ENCODE assay signal across 15 cellular contexts in the genomic region with DNA sequence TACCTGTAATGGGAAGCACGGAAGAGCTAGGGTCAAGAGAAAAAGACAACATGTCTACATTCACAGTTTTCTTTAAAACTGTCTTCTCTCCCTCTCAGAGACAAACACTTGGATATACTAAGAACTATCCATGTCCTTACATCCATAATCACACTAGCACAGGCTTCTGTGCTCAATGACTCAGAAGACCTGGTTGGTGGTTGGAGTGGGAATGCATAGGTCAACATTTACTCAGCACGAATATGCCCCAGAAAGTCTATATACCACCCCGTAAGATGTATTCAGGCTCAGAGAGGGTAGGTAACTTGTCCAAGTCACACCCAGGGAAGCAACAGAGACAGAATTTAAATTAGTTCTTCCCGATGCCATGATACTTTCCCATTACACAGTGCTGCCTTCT.
DNase-seq lines count a peak whose midpoint lies in the region; ATAC-seq and TF ChIP-seq lines count a peak whose summit lies in the region.
"Had no signal": no experiment of that assay in that cellular context is flagged by ENCODE, and none has a peak within 500 bp of the region (broad histone marks: within the 10 kb centered on the region; RNA-seq: fewer than 3 reads in every experiment).

No MANE protein-coding gene starts in this region.

- no peak overlapping the region for H3K4me3 ChIP-seq in astrocyte of the spinal cord (ENCODE audit: low read depth, low read length)
- H3K4me3 ChIP-seq: GM23338, K562, PC-9 had no signal

- in situ Hi-C loops in astrocyte of the spinal cord (cut with HindIII; ENCODE audit: low sequenced_read_pairs), result no loop called here

- peak; percentile 25 for DNase-seq in ELR (ENCODE audit: low read depth)
- peak; percentile 68 for DNase-seq in HT1080 (ENCODE audit: low read depth)
- peak; percentile 35 for DNase-seq in astrocyte of the spinal cord (ENCODE audit: low read depth, low spot score)
- peak; percentile 6 for DNase-seq in non-pigmented ciliary epithelial cell (ENCODE audit: low read depth)
- no peak for DNase-seq in effector CD8-positive, alpha-beta T cell (lab: John Stamatoyannopoulos, UW)
- no peak for DNase-seq in activated CD4-positive, alpha-beta T cell treated with anti-CD3 and anti-CD28 coated beads, Interleukin-2, amount 50 U/mL, for 1 hour
- DNase-seq: BE2C; CD4-positive, CD25-positive, alpha-beta regulatory T cell; COR-L47; DMS 273 treated with DMSO at 0.1 percent for 48 hours; NCI-H1694 treated with DMSO at 0.1 percent for 48 hours; PC-9 had no signal

- ATAC-seq in GM19452 (IDR thresholded peaks at IDR 0.05; ENCODE audit: unreplicated experiment), result no peak
- ATAC-seq: K562 had no signal

- no peak for TF ChIP-seq CTCF in astrocyte of the spinal cord (IDR thresholded peaks at IDR 0.05; ENCODE audit: low read depth, low read length)

Comparison
In these comparisons a context has a peak if more than half of its experiments do, and no peak if none do; other contexts are left out.
1. DNase-seq: peak in ELR (single experiment), HT1080 (single experiment), astrocyte of the spinal cord (single experiment) and non-pigmented ciliary epithelial cell (single experiment); none in effector CD8-positive, alpha-beta T cell (single experiment) and activated CD4-positive, alpha-beta T cell treated with anti-CD3 and anti-CD28 coated beads, Interleukin-2, amount 50 U/mL, for 1 hour (single experiment).